Comparison of ENCODE assay signal across 14 cellular contexts in genomic region chr5:126683912-126684311, GRCh38.
DNase-seq lines count a peak whose midpoint lies in the region; ATAC-seq and TF ChIP-seq lines count a peak whose summit lies in the region.
"Had no signal": no experiment of that assay in that cellular context is flagged by ENCODE, and none has a peak within 500 bp of the region (broad histone marks: within the 10 kb centered on the region; RNA-seq: fewer than 3 reads in every experiment).

No MANE protein-coding gene starts in this region.

- no peak overlapping the region for H3K27ac ChIP-seq in A673 (ENCODE audit: low read depth, low read length, poor library complexity, severe bottlenecking)
- no peak overlapping the region for H3K27ac ChIP-seq in heart right ventricle
- no peak overlapping the region for H3K27ac ChIP-seq in left ventricle myocardium inferior (replicated peaks)
- H3K27ac ChIP-seq: GM23248, HL-60 had no signal

- CTCF ChIA-PET in A673 (lab: Charles Lee) = no interaction called here

- POLR2A ChIA-PET in A673 (lab: Charles Lee; ENCODE audit: low non-redundant PET) = interaction anchor here (0.7 kb wide), 1 partner anchor 52 kb away, joined by 4 read pairs; no protein-coding TSS in a partner anchor

- no peak for TF ChIP-seq CTCF in A673 (conservative IDR thresholded peaks at IDR 0.05; ENCODE audit: low read depth, low read length)
- no peak for TF ChIP-seq CTCF in heart right ventricle (IDR thresholded peaks at IDR 0.05)
- TF ChIP-seq CTCF in left ventricle myocardium inferior (IDR thresholded peaks at IDR 0.05; ENCODE audit: borderline replicate concordance) = no peak

- peaks cover 37% of the 10 kb centered on the region for H3K4me1 ChIP-seq in A673 (ENCODE audit: insufficient read depth, low read length, poor library complexity, severe bottlenecking)
- peaks cover 0 to 5% (median 0%) of the 10 kb centered on the region in 9 donors for H3K4me1 ChIP-seq in heart right ventricle
- H3K4me1 ChIP-seq in left ventricle myocardium inferior = no peaks in the 10 kb centered on the region
- H3K4me1 ChIP-seq: BE2C, Caco-2 had no signal

- H3K36me3 ChIP-seq in A673 (ENCODE audit: insufficient read depth, low read length, poor library complexity, severe bottlenecking) = no peaks in the 10 kb centered on the region
- no peaks in the 10 kb centered on the region for H3K36me3 ChIP-seq in heart right ventricle
- no peaks in the 10 kb centered on the region for H3K36me3 ChIP-seq in left ventricle myocardium inferior
- H3K36me3 ChIP-seq: BE2C had no signal

- intact Hi-C loops in A673 (cut with micrococcal nuclease; ENCODE audit: unreplicated experiment) (no loop called here), heart right ventricle (cut with DNase I) (no loop called here), left ventricle myocardium inferior (cut with micrococcal nuclease) (no loop called here)

- ATAC-seq in heart right ventricle = no peak

- H3K4me3 ChIP-seq in A673 (ENCODE audit: low read depth, low read length, poor library complexity, severe bottlenecking) (no peak overlapping the region), heart right ventricle (no peak overlapping the region), left ventricle myocardium inferior (no peak overlapping the region)
- H3K4me3 ChIP-seq: GM23248 had no signal

- no TSS peak for BruUV-seq in A673 (replicated peaks; lab: Mats Ljungman, UMichigan)

- DNase-seq in A673 (ENCODE audit: low spot score) = peak; percentile 53
- DNase-seq in EH (ENCODE audit: low read depth) = peak; percentile 26
- peak; percentile 73 for DNase-seq in NCI-H69 (lab: John Stamatoyannopoulos, UW)
- DNase-seq in foreskin melanocyte = peak; percentile 73
- DNase-seq in heart right ventricle = no peak
- no peak for DNase-seq in NCI-H345 (lab: John Stamatoyannopoulos, UW)
- DNase-seq in left ventricle myocardium inferior = no peak
- DNase-seq: BE2C; Caco-2; CD8-positive, alpha-beta memory T cell; DND-41; GM23248; H7 had no signal

- 88 to 89% methylated on average over 2 of the region's 2 CpGs for WGBS in heart right ventricle, 2 donors

- H3K9me3 ChIP-seq in A673 (ENCODE audit: low read depth, low read length, poor library complexity, severe bottlenecking) (no peaks in the 10 kb centered on the region), heart right ventricle (no peaks in the 10 kb centered on the region), left ventricle myocardium inferior (replicated peaks) (no peaks in the 10 kb centered on the region)
- H3K9me3 ChIP-seq: BE2C, Caco-2 had no signal

- no peaks in the 10 kb centered on the region for H3K27me3 ChIP-seq in A673 (replicated peaks; ENCODE audit: insufficient read depth, low read depth, low read length, poor library complexity)
- peaks cover 0 to 30% (median 5%) of the 10 kb centered on the region in 7 donors for H3K27me3 ChIP-seq in heart right ventricle
- H3K27me3 ChIP-seq in left ventricle myocardium inferior (ENCODE audit: low read depth) = peaks cover 53% of the 10 kb centered on the region
- H3K27me3 ChIP-seq: BE2C had no signal

Comparison
In these comparisons a context has a peak if more than half of its experiments do, and no peak if none do; other contexts are left out.
1. DNase-seq: peak in A673 (single experiment), EH (single experiment), NCI-H69 (single experiment) and foreskin melanocyte (single experiment); none in heart right ventricle (0 of 2), NCI-H345 (single experiment) and left ventricle myocardium inferior (single experiment).